ENCODE assay signal across 1 cellular context in the genomic region with DNA sequence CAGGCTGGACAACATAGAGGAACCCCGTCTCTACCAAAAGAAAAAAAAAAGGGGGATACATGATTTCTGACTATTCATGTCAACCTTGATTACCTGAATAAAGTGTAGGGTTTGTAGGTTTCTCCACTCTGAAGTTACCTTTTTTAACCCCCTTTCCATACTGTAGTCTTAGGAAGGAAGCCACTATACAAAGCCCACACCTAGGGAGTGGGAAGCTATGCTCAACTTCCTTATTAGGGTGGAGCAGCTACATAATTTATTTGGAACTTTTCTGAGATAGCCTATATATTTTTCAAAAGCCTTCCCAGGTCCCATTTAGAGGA.
TF ChIP-seq lines count a peak whose summit lies in the region.

No MANE protein-coding gene starts in this region.

TF ChIP-seq in K562, 482 proteins besides CTCF, POLR2A, EP300 and RAD21 (continued from another document and continues in another):
- TF ChIP-seq, protein P1, sequence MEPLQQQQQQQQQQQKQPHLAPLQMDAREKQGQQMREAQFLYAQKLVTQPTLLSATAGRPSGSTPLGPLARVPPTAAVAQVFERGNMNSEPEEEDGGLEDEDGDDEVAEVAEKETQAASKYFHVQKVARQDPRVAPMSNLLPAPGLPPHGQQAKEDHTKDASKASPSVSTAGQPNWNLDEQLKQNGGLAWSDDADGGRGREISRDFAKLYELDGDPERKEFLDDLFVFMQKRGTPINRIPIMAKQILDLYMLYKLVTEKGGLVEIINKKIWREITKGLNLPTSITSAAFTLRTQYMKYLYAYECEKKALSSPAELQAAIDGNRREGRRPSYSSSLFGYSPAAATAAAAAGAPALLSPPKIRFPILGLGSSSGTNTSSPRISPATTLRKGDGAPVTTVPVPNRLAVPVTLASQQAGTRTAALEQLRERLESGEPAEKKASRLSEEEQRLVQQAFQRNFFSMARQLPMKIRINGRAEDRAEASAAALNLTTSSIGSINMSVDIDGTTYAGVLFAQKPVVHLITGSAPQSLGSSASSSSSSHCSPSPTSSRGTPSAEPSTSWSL (CRISPR knock-in tag; IDR thresholded peaks at IDR 0.05; ENCODE audit: borderline replicate concordance) = no peak
- no peak for TF ChIP-seq ZC3H11A (IDR thresholded peaks at IDR 0.05; ENCODE audit: low read depth, low read length)
- TF ChIP-seq, protein P2, sequence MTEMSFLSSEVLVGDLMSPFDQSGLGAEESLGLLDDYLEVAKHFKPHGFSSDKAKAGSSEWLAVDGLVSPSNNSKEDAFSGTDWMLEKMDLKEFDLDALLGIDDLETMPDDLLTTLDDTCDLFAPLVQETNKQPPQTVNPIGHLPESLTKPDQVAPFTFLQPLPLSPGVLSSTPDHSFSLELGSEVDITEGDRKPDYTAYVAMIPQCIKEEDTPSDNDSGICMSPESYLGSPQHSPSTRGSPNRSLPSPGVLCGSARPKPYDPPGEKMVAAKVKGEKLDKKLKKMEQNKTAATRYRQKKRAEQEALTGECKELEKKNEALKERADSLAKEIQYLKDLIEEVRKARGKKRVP (CRISPR knock-in tag; IDR thresholded peaks at IDR 0.05) = 0 out of 2 replicates have a peak, but pooled peaks have one; percentile 17
- TF ChIP-seq BCL6 (CRISPR knock-in tag; IDR thresholded peaks at IDR 0.05) = 0 out of 2 replicates have a peak, but pooled peaks have one; percentile 0
- TF ChIP-seq BHLHE40 (IDR thresholded peaks at IDR 0.05; ENCODE audit: low read length) = no peak
- TF ChIP-seq MTF1 (CRISPR knock-in tag; IDR thresholded peaks at IDR 0.05; ENCODE audit: borderline replicate concordance) = no peak
- TF ChIP-seq TEAD4 (IDR thresholded peaks at IDR 0.05; ENCODE audit: low read length) = peak; percentile 5
- TF ChIP-seq TEAD4 (CRISPR knock-in tag; IDR thresholded peaks at IDR 0.05; ENCODE audit: borderline replicate concordance) = no peak
- TF ChIP-seq MYBL2 (IDR thresholded peaks at IDR 0.05; ENCODE audit: low read depth) = 0 out of 2 replicates have a peak, but pooled peaks have one; percentile 1
- no peak for TF ChIP-seq MYBL2 (CRISPR knock-in tag; IDR thresholded peaks at IDR 0.05; ENCODE audit: borderline replicate concordance)
- no peak for TF ChIP-seq SUPT5H (IDR thresholded peaks at IDR 0.05)
- TF ChIP-seq, protein P3, sequence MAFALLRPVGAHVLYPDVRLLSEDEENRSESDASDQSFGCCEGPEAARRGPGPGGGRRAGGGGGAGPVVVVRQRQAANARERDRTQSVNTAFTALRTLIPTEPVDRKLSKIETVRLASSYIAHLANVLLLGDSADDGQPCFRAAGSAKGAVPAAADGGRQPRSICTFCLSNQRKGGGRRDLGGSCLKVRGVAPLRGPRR (CRISPR knock-in tag; IDR thresholded peaks at IDR 0.05) = 0 out of 2 replicates have a peak, but pooled peaks have one; percentile 65
- TF ChIP-seq SIRT6 (IDR thresholded peaks at IDR 0.05; ENCODE audit: low read depth, low read length) = no peak
- no peak for TF ChIP-seq TCF3 (CRISPR knock-in tag; IDR thresholded peaks at IDR 0.05)
- no peak for TF ChIP-seq ZNF830 (CRISPR knock-in tag; IDR thresholded peaks at IDR 0.05)
- TF ChIP-seq RBM39 (optimal IDR thresholded peaks at IDR 0.05; ENCODE audit: low read depth, low read length) = no peak
- TF ChIP-seq, protein P4, sequence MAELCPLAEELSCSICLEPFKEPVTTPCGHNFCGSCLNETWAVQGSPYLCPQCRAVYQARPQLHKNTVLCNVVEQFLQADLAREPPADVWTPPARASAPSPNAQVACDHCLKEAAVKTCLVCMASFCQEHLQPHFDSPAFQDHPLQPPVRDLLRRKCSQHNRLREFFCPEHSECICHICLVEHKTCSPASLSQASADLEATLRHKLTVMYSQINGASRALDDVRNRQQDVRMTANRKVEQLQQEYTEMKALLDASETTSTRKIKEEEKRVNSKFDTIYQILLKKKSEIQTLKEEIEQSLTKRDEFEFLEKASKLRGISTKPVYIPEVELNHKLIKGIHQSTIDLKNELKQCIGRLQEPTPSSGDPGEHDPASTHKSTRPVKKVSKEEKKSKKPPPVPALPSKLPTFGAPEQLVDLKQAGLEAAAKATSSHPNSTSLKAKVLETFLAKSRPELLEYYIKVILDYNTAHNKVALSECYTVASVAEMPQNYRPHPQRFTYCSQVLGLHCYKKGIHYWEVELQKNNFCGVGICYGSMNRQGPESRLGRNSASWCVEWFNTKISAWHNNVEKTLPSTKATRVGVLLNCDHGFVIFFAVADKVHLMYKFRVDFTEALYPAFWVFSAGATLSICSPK (IDR thresholded peaks at IDR 0.05; ENCODE audit: borderline replicate concordance) = no peak
- no peak for TF ChIP-seq ZKSCAN3 (CRISPR knock-in tag; IDR thresholded peaks at IDR 0.05)
- no peak for TF ChIP-seq TAL1 (IDR thresholded peaks at IDR 0.05)
- TF ChIP-seq ZFX (CRISPR knock-in tag; IDR thresholded peaks at IDR 0.05) = no peak
- TF ChIP-seq RHOXF2B (CRISPR knock-in tag; conservative IDR thresholded peaks at IDR 0.05) = no peak
- TF ChIP-seq DACH1 (IDR thresholded peaks at IDR 0.05; ENCODE audit: partially characterized antibody) = no peak
- no peak for TF ChIP-seq OTX1 (CRISPR knock-in tag; IDR thresholded peaks at IDR 0.05)
- TF ChIP-seq KLF6 (CRISPR knock-in tag; IDR thresholded peaks at IDR 0.05; ENCODE audit: borderline replicate concordance) = no peak
- no peak for TF ChIP-seq TOE1 (IDR thresholded peaks at IDR 0.05; ENCODE audit: borderline replicate concordance)
- TF ChIP-seq TOE1 (CRISPR knock-in tag; IDR thresholded peaks at IDR 0.05; ENCODE audit: borderline replicate concordance, low read depth) = no peak
- no peak for TF ChIP-seq NCOA6 (IDR thresholded peaks at IDR 0.05)
- no peak for TF ChIP-seq NEUROD1 (IDR thresholded peaks at IDR 0.05; ENCODE audit: borderline replicate concordance, low read depth, low read length, partially characterized antibody)
- TF ChIP-seq, protein P5, sequence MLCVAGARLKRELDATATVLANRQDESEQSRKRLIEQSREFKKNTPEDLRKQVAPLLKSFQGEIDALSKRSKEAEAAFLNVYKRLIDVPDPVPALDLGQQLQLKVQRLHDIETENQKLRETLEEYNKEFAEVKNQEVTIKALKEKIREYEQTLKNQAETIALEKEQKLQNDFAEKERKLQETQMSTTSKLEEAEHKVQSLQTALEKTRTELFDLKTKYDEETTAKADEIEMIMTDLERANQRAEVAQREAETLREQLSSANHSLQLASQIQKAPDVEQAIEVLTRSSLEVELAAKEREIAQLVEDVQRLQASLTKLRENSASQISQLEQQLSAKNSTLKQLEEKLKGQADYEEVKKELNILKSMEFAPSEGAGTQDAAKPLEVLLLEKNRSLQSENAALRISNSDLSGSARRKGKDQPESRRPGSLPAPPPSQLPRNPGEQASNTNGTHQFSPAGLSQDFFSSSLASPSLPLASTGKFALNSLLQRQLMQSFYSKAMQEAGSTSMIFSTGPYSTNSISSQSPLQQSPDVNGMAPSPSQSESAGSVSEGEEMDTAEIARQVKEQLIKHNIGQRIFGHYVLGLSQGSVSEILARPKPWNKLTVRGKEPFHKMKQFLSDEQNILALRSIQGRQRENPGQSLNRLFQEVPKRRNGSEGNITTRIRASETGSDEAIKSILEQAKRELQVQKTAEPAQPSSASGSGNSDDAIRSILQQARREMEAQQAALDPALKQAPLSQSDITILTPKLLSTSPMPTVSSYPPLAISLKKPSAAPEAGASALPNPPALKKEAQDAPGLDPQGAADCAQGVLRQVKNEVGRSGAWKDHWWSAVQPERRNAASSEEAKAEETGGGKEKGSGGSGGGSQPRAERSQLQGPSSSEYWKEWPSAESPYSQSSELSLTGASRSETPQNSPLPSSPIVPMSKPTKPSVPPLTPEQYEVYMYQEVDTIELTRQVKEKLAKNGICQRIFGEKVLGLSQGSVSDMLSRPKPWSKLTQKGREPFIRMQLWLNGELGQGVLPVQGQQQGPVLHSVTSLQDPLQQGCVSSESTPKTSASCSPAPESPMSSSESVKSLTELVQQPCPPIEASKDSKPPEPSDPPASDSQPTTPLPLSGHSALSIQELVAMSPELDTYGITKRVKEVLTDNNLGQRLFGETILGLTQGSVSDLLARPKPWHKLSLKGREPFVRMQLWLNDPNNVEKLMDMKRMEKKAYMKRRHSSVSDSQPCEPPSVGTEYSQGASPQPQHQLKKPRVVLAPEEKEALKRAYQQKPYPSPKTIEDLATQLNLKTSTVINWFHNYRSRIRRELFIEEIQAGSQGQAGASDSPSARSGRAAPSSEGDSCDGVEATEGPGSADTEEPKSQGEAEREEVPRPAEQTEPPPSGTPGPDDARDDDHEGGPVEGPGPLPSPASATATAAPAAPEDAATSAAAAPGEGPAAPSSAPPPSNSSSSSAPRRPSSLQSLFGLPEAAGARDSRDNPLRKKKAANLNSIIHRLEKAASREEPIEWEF (CRISPR knock-in tag; IDR thresholded peaks at IDR 0.05) = no peak; the same call in 1 of the 2 replicates
- TF ChIP-seq, protein P6, sequence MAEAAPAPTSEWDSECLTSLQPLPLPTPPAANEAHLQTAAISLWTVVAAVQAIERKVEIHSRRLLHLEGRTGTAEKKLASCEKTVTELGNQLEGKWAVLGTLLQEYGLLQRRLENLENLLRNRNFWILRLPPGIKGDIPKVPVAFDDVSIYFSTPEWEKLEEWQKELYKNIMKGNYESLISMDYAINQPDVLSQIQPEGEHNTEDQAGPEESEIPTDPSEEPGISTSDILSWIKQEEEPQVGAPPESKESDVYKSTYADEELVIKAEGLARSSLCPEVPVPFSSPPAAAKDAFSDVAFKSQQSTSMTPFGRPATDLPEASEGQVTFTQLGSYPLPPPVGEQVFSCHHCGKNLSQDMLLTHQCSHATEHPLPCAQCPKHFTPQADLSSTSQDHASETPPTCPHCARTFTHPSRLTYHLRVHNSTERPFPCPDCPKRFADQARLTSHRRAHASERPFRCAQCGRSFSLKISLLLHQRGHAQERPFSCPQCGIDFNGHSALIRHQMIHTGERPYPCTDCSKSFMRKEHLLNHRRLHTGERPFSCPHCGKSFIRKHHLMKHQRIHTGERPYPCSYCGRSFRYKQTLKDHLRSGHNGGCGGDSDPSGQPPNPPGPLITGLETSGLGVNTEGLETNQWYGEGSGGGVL (CRISPR knock-in tag; IDR thresholded peaks at IDR 0.05) = no peak
- TF ChIP-seq RFX7 (CRISPR knock-in tag; IDR thresholded peaks at IDR 0.05) = no peak
- TF ChIP-seq HDAC2 (IDR thresholded peaks at IDR 0.05) = no peak
- peak; percentile 43 for TF ChIP-seq HDAC3 (IDR thresholded peaks at IDR 0.05; ENCODE audit: borderline replicate concordance, partially characterized antibody)
- TF ChIP-seq SIX5 (IDR thresholded peaks at IDR 0.05; ENCODE audit: borderline replicate concordance in 1 of 2, insufficient read depth in 1 of 2, low read depth in 1 of 2, low read length in 2 of 2) = no peak
- no peak for TF ChIP-seq ZFP30 (CRISPR knock-in tag; IDR thresholded peaks at IDR 0.05; ENCODE audit: borderline replicate concordance)
- TF ChIP-seq, protein P7, sequence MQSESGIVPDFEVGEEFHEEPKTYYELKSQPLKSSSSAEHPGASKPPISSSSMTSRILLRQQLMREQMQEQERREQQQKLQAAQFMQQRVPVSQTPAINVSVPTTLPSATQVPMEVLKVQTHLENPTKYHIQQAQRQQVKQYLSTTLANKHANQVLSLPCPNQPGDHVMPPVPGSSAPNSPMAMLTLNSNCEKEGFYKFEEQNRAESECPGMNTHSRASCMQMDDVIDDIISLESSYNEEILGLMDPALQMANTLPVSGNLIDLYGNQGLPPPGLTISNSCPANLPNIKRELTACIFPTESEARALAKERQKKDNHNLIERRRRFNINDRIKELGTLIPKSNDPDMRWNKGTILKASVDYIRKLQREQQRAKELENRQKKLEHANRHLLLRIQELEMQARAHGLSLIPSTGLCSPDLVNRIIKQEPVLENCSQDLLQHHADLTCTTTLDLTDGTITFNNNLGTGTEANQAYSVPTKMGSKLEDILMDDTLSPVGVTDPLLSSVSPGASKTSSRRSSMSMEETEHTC (IDR thresholded peaks at IDR 0.05) = no peak
- TF ChIP-seq CBFA2T3 (IDR thresholded peaks at IDR 0.05) = no peak
- no peak for TF ChIP-seq ZNF436 (CRISPR knock-in tag; IDR thresholded peaks at IDR 0.05)
- no peak for TF ChIP-seq ZNF695 (CRISPR knock-in tag; IDR thresholded peaks at IDR 0.05)
- no peak for TF ChIP-seq ZNF778 (CRISPR knock-in tag; IDR thresholded peaks at IDR 0.05)
- no peak for TF ChIP-seq KLF13 (tag; IDR thresholded peaks at IDR 0.05; ENCODE audit: borderline replicate concordance, low read depth)
- peak; percentile 51; the same call in 1 of the 2 replicates for TF ChIP-seq ILF3 (IDR thresholded peaks at IDR 0.05; ENCODE audit: borderline replicate concordance)
- TF ChIP-seq NONO (IDR thresholded peaks at IDR 0.05; ENCODE audit: low read depth in 2 of 2, low read length in 1 of 2) = no peak
- no peak for TF ChIP-seq ZSCAN29 (IDR thresholded peaks at IDR 0.05)
- TF ChIP-seq MYNN (IDR thresholded peaks at IDR 0.05) = no peak
- TF ChIP-seq MYNN (CRISPR knock-in tag; IDR thresholded peaks at IDR 0.05) = no peak
- TF ChIP-seq, protein P8, sequence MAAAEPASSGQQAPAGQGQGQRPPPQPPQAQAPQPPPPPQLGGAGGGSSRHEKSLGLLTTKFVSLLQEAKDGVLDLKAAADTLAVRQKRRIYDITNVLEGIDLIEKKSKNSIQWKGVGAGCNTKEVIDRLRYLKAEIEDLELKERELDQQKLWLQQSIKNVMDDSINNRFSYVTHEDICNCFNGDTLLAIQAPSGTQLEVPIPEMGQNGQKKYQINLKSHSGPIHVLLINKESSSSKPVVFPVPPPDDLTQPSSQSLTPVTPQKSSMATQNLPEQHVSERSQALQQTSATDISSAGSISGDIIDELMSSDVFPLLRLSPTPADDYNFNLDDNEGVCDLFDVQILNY (CRISPR knock-in tag; IDR thresholded peaks at IDR 0.05) = no peak
- no peak for TF ChIP-seq FOXA1 (IDR thresholded peaks at IDR 0.05; ENCODE audit: borderline replicate concordance)
- TF ChIP-seq ARID1B (IDR thresholded peaks at IDR 0.05) = no peak; the same call in 1 of the 2 replicates
- TF ChIP-seq POU5F1 (IDR thresholded peaks at IDR 0.05; ENCODE audit: borderline replicate concordance, low read depth, low read length, partially characterized antibody) = no peak
- TF ChIP-seq NFE2 (IDR thresholded peaks at IDR 0.05; ENCODE audit: low read depth) = no peak
- TF ChIP-seq, protein P9, sequence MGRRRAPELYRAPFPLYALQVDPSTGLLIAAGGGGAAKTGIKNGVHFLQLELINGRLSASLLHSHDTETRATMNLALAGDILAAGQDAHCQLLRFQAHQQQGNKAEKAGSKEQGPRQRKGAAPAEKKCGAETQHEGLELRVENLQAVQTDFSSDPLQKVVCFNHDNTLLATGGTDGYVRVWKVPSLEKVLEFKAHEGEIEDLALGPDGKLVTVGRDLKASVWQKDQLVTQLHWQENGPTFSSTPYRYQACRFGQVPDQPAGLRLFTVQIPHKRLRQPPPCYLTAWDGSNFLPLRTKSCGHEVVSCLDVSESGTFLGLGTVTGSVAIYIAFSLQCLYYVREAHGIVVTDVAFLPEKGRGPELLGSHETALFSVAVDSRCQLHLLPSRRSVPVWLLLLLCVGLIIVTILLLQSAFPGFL (CRISPR knock-in tag; IDR thresholded peaks at IDR 0.05) = no peak
- TF ChIP-seq BRCA1 (IDR thresholded peaks at IDR 0.05) = no peak
- TF ChIP-seq BRCA1 (CRISPR knock-in tag; IDR thresholded peaks at IDR 0.05) = no peak
- TF ChIP-seq GTF2E2 (tag; IDR thresholded peaks at IDR 0.05) = no peak; the same call in 1 of the 2 replicates
- 0 out of 2 replicates have a peak, but pooled peaks have one; percentile 16 for TF ChIP-seq NBN (IDR thresholded peaks at IDR 0.05; ENCODE audit: low read depth)
- no peak for TF ChIP-seq MED1 (CRISPR knock-in tag; IDR thresholded peaks at IDR 0.05; ENCODE audit: borderline replicate concordance)
- no peak for TF ChIP-seq ZNF174 (CRISPR knock-in tag; IDR thresholded peaks at IDR 0.05)
- TF ChIP-seq RBM34 (IDR thresholded peaks at IDR 0.05; ENCODE audit: borderline replicate concordance, insufficient read depth, low read length) = no peak
- no peak for TF ChIP-seq NCOA4 (IDR thresholded peaks at IDR 0.05; ENCODE audit: partially characterized antibody)
- no peak for TF ChIP-seq POLR2AphosphoS5 (IDR thresholded peaks at IDR 0.05; ENCODE audit: control insufficient read depth, insufficient read depth, low read depth, low read length)
